ENCODE assay signal across 8 cellular contexts in the genomic region with DNA sequence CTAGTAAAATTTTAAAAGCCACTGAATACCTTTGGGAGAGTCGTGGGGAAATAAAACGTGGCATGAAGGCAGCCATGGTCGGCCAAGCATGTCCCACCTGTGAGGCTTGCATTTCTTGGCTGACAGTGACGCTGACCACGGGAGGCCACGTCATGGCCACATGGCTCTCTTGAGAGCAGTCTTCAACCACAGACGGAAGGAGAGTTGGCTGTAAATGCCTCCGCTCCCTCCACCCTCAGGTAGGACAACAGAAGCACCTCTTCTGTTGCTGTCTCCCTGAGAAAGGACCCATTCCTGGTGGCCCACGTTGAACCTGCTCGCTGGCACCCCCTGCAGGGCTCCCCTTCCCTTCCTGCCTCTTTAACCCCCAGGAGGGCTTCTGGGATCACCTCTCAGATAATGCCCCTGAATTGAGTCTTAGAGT. TPM values are rescaled to one million over a fixed set of nuclear protein-coding genes. Genes with fewer than 3 reads are reported as not detected.
DNase-seq lines count a peak whose midpoint lies in the region; ATAC-seq and TF ChIP-seq lines count a peak whose summit lies in the region.

No MANE protein-coding gene starts in this region.

- DNase-seq in activated CD4-positive, CD25-positive, alpha-beta regulatory T cell (lab: John Stamatoyannopoulos, UW), result no peak
- DNase-seq in HCT116 (ENCODE audit: low read depth, low spot score) (no peak), OCI-LY7 (ENCODE audit: low spot score) (peak; percentile 76), fibroblast of pulmonary artery (ENCODE audit: low read depth) (no peak), NCI-H446 (lab: John Stamatoyannopoulos, UW) (no peak)
- peak; percentile 89 for DNase-seq in stimulated activated naive B cell treated with anti-CD40 and anti-IgM and Interleukin-4, amounts not matched to agents 10 μg/mL and 1 μg/mL and 100 μg/mL, for 72 hours

- peak; percentile 14 to 17 for ATAC-seq in activated CD4-positive, CD25-positive, alpha-beta regulatory T cell treated with anti-CD3 and anti-CD28 coated beads, Interleukin-2, amount 50 U/mL, for 24 hours
- ATAC-seq in HCT116 (peak; percentile 51), GM21723 (IDR thresholded peaks at IDR 0.05; ENCODE audit: unreplicated experiment) (no peak)
- peak; percentile 97 for ATAC-seq in stimulated activated naive B cell treated with anti-CD40 and anti-IgM and Interleukin-4, amounts not matched to agents 10 μg/mL and 1 μg/mL and 100 μg/mL, for 72 hours (replicated peaks)

- H3K9me3 ChIP-seq in HCT116 (ENCODE audit: control insufficient read depth in 1 of 2, insufficient read depth in 1 of 2, low read depth in 1 of 2, low read length in 2 of 2), result no peaks in the 10 kb centered on the region
- H3K9me3 ChIP-seq in OCI-LY7 (ENCODE audit: low read length), result no peaks in the 10 kb centered on the region

- H3K9me3 Mint-ChIP-seq in stimulated activated naive B cell treated with anti-CD40 and anti-IgM and Interleukin-4, amounts not matched to agents 10 μg/mL and 1 μg/mL and 100 μg/mL, for 72 hours, result no peaks in the 10 kb centered on the region

- no peak for TF ChIP-seq POLR2A in HCT116 (IDR thresholded peaks at IDR 0.05; ENCODE audit: borderline replicate concordance, extremely low read depth, insufficient read depth, insufficient read length)

- RAD21 ChIA-PET in HCT116 (lab: Charles Lee; ENCODE audit: low non-redundant PET in 1 of 2, low total read pairs in 2 of 2, uncharacterized antibody in 2 of 2, unreplicated experiment in 2 of 2), result no interaction called here

- TF ChIP-seq RAD21 in HCT116 (IDR thresholded peaks at IDR 0.05; ENCODE audit: low read depth), result peak; percentile 75

- no peaks in the 10 kb centered on the region for H3K9me2 ChIP-seq in HCT116 (ENCODE audit: insufficient read depth)
- no peaks in the 10 kb centered on the region for H3K9me2 ChIP-seq in OCI-LY7 (ENCODE audit: insufficient read depth, low read length)

- CTCF ChIA-PET in HCT116 (lab: Charles Lee), result no interaction called here
- CTCF ChIA-PET in OCI-LY7 (lab: Charles Lee; ENCODE audit: unreplicated experiment), result no interaction called here

- H3K4me1 Mint-ChIP-seq in stimulated activated naive B cell treated with anti-CD40 and anti-IgM and Interleukin-4, amounts not matched to agents 10 μg/mL and 1 μg/mL and 100 μg/mL, for 72 hours, result peaks cover 14 to 33% of the 10 kb centered on the region in 2 donors

- H3K4me2 ChIP-seq in HCT116 (ENCODE audit: low read length), result no peak overlapping the region
- H3K4me2 ChIP-seq in OCI-LY7 (ENCODE audit: low read length), result peak overlapping the region; percentile 44; the same call in 1 of the 2 replicates

- no peaks in the 10 kb centered on the region for H4K20me1 ChIP-seq in HCT116 (ENCODE audit: insufficient read depth)
- H4K20me1 ChIP-seq in OCI-LY7 (ENCODE audit: insufficient read depth, low read length), result no peaks in the 10 kb centered on the region

- H3K27ac ChIP-seq in HCT116 (ENCODE audit: low read depth, low read length) (peak overlapping the region; percentile 4; the same call in 1 of the 2 replicates), OCI-LY7 (ENCODE audit: low read depth, low read length, poor library complexity, severe bottlenecking) (no peak overlapping the region)

- BruUV-seq in HCT116 (replicated peaks; lab: Mats Ljungman, UMichigan) (no TSS peak), OCI-LY7 (replicated peaks; lab: Mats Ljungman, UMichigan) (no TSS peak)

- H2AFZ ChIP-seq in HCT116 (ENCODE audit: low read depth, low read length, poor library complexity, severe bottlenecking) (peak overlapping the region; percentile 35), OCI-LY7 (ENCODE audit: low read length) (peak overlapping the region; percentile 52; the same call in 1 of the 2 replicates)

- H3K27me3 ChIP-seq in HCT116 (ENCODE audit: insufficient read depth, low read length), result no peaks in the 10 kb centered on the region

- no peaks in the 10 kb centered on the region for H3K36me3 Mint-ChIP-seq in stimulated activated naive B cell treated with anti-CD40 and anti-IgM and Interleukin-4, amounts not matched to agents 10 μg/mL and 1 μg/mL and 100 μg/mL, for 72 hours

- POLR2A ChIA-PET in HCT116 (lab: Charles Lee) (no interaction called here), OCI-LY7 (lab: Charles Lee) (no interaction called here)

- H3K4me1 ChIP-seq in HCT116 (ENCODE audit: control insufficient read depth in 1 of 2, insufficient read depth in 2 of 2, low read length in 2 of 2) (peaks cover 9 to 30% of the 10 kb centered on the region in 2 experiments; a peak in 3 of 4 replicates), OCI-LY7 (ENCODE audit: insufficient read depth, low read length, poor library complexity, severe bottlenecking) (peaks cover 26% of the 10 kb centered on the region)

- no peak overlapping the region for H3K9ac ChIP-seq in HCT116 (ENCODE audit: low read length)

- no peaks in the 10 kb centered on the region for H3K79me2 ChIP-seq in HCT116 (ENCODE audit: insufficient read depth, low read length)
- no peaks in the 10 kb centered on the region for H3K79me2 ChIP-seq in OCI-LY7 (ENCODE audit: insufficient read depth, low read depth, low read length)

- H3K36me3 ChIP-seq in HCT116 (ENCODE audit: control insufficient read depth in 1 of 2, insufficient read depth in 2 of 2, low read length in 2 of 2) (no peaks in the 10 kb centered on the region), OCI-LY7 (ENCODE audit: insufficient read depth, low read length) (no peaks in the 10 kb centered on the region)

- H3K27me3 Mint-ChIP-seq in stimulated activated naive B cell treated with anti-CD40 and anti-IgM and Interleukin-4, amounts not matched to agents 10 μg/mL and 1 μg/mL and 100 μg/mL, for 72 hours, result peaks cover 17 to 22% of the 10 kb centered on the region in 2 donors

- H3K27ac Mint-ChIP-seq in stimulated activated naive B cell treated with anti-CD40 and anti-IgM and Interleukin-4, amounts not matched to agents 10 μg/mL and 1 μg/mL and 100 μg/mL, for 72 hours, result peak overlapping the region; percentile 80

- intact Hi-C loops in HCT116 (cut with micrococcal nuclease), result no loop called here
- intact Hi-C loops in OCI-LY7 (cut with micrococcal nuclease; ENCODE audit: unreplicated experiment), result no loop called here

- H3K4me3 ChIP-seq in HCT116 (replicated peaks in 1 of 2; ENCODE audit: low read depth in 1 of 2, low read length in 2 of 2) (no peak overlapping the region), OCI-LY7 (ENCODE audit: low read depth, low read length, poor library complexity, severe bottlenecking) (no peak overlapping the region), fibroblast of pulmonary artery (replicated peaks; ENCODE audit: low read depth, low read length) (no peak overlapping the region)

- peak overlapping the region in 1 of 2 donors; percentile 39 for H3K4me3 Mint-ChIP-seq in stimulated activated naive B cell treated with anti-CD40 and anti-IgM and Interleukin-4, amounts not matched to agents 10 μg/mL and 1 μg/mL and 100 μg/mL, for 72 hours

- peak; percentile 69 to 84 (median 73) for TF ChIP-seq CTCF in HCT116 (IDR thresholded peaks at IDR 0.05 in 2 of 3, conservative IDR thresholded peaks at IDR 0.05 in 1 of 3; ENCODE audit: borderline replicate concordance in 1 of 3, insufficient read depth in 1 of 3, low read depth in 2 of 3, low read length in 2 of 3)
- TF ChIP-seq CTCF in OCI-LY7 (conservative IDR thresholded peaks at IDR 0.05; ENCODE audit: low read length), result peak; percentile 84
- peak; percentile 61 for TF ChIP-seq CTCF in fibroblast of pulmonary artery (IDR thresholded peaks at IDR 0.05; ENCODE audit: low read length, missing control alignments)

TF ChIP-seq in HCT116, 20 proteins besides CTCF, POLR2A, EP300 and RAD21 (continues in another document):
- TF ChIP-seq ZNF274 (IDR thresholded peaks at IDR 0.05; ENCODE audit: low read depth, low read length), result no peak
- no peak for TF ChIP-seq EGR1 (IDR thresholded peaks at IDR 0.05; ENCODE audit: low read depth)
- TF ChIP-seq POLR2AphosphoS5 (IDR thresholded peaks at IDR 0.05; ENCODE audit: low read depth, low read length), result no peak
- TF ChIP-seq SRF (IDR thresholded peaks at IDR 0.05; ENCODE audit: low read depth), result no peak
- no peak for TF ChIP-seq ELF1 (IDR thresholded peaks at IDR 0.05; ENCODE audit: borderline replicate concordance, low read depth)
- TF ChIP-seq, protein P1, sequence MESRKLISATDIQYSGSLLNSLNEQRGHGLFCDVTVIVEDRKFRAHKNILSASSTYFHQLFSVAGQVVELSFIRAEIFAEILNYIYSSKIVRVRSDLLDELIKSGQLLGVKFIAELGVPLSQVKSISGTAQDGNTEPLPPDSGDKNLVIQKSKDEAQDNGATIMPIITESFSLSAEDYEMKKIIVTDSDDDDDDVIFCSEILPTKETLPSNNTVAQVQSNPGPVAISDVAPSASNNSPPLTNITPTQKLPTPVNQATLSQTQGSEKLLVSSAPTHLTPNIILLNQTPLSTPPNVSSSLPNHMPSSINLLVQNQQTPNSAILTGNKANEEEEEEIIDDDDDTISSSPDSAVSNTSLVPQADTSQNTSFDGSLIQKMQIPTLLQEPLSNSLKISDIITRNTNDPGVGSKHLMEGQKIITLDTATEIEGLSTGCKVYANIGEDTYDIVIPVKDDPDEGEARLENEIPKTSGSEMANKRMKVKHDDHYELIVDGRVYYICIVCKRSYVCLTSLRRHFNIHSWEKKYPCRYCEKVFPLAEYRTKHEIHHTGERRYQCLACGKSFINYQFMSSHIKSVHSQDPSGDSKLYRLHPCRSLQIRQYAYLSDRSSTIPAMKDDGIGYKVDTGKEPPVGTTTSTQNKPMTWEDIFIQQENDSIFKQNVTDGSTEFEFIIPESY (IDR thresholded peaks at IDR 0.05; ENCODE audit: extremely low read depth, insufficient replicate concordance, low read length), result no peak
- no peak for TF ChIP-seq YY1 (IDR thresholded peaks at IDR 0.05; ENCODE audit: extremely low read depth, insufficient replicate concordance, low read depth, low read length)
- no peak for TF ChIP-seq SIN3A (IDR thresholded peaks at IDR 0.05; ENCODE audit: low read depth)
- TF ChIP-seq FOSL1 (IDR thresholded peaks at IDR 0.05; ENCODE audit: low read depth), result no peak

RNA-seq across cellular contexts. Expression of a gene that starts 10.6 kb away (rescaled TPM):
- 0.12 TPM for total RNA-seq in HCT116 (2021; ENCODE audit: unreplicated experiment)
- polyA plus RNA-seq in HCT116 (2012), result not detected in 2 replicates
- total RNA-seq in OCI-LY7 (2014; rRNA removed; shearing (Covaris generic)), result 0.49 and 0.98 TPM in 2 replicates
- 3.2 and 4.1 TPM in 2 replicates for total RNA-seq in OCI-LY7 (2022)

RNA-seq across cellular contexts. Expression of a gene that starts 11.1 kb away (rescaled TPM):
- total RNA-seq in HCT116 (2021; ENCODE audit: unreplicated experiment), result 164 TPM
- polyA plus RNA-seq in HCT116 (2012), result 55.6 and 64.2 TPM in 2 replicates
- total RNA-seq in OCI-LY7 (2014; rRNA removed; shearing (Covaris generic)), result 54.8 and 92.9 TPM in 2 replicates
- total RNA-seq in OCI-LY7 (2022), result 97.5 and 117 TPM in 2 replicates

RNA-seq across cellular contexts. Expression of a gene that starts 22.1 kb away (rescaled TPM):
- total RNA-seq in HCT116 (2021; ENCODE audit: unreplicated experiment) (425 TPM), OCI-LY7 (2022) (not detected in 2 replicates)
- 480 and 583 TPM in 2 replicates for polyA plus RNA-seq in HCT116 (2012)
- 0.80 TPM in 1 of 2 replicates, not detected in the other for total RNA-seq in OCI-LY7 (2014; rRNA removed; shearing (Covaris generic))

RNA-seq across cellular contexts. Expression of a gene that starts 29.9 kb away (rescaled TPM):
- total RNA-seq in HCT116 (2021; ENCODE audit: unreplicated experiment), result 365 TPM
- polyA plus RNA-seq in HCT116 (2012), result 282 and 302 TPM in 2 replicates
- 0.72 and 1.8 TPM in 2 replicates for total RNA-seq in OCI-LY7 (2014; rRNA removed; shearing (Covaris generic))
- total RNA-seq in OCI-LY7 (2022), result 8.9 and 10.9 TPM in 2 replicates

Comparison
In these comparisons a context has a peak if more than half of its experiments do, and no peak if none do; other contexts are left out.
1. DNase-seq: peak in OCI-LY7 (single experiment) and stimulated activated naive B cell treated with anti-CD40 and anti-IgM and Interleukin-4, amounts not matched to agents 10 μg/mL and 1 μg/mL and 100 μg/mL, for 72 hours (single experiment); none in activated CD4-positive, CD25-positive, alpha-beta regulatory T cell (0 of 4), HCT116 (single experiment), fibroblast of pulmonary artery (single experiment) and NCI-H446 (0 of 2).
2. RNA of a gene that starts 22.1 kb away (total RNA-seq): 425 TPM in HCT116 (single experiment); 0.80 TPM in OCI-LY7; every median in the first group is over 100 times any median in the second.
3. Peak in every context shown above with its lines, with median percentiles within 50 percentile points of each other: CTCF ChIP-seq.